15 cellular contexts compared by ENCODE assay signal in genomic region chr21:27805696-27806095, GRCh38.
DNase-seq lines count a peak whose midpoint lies in the region; ATAC-seq and TF ChIP-seq lines count a peak whose summit lies in the region.
"Had no signal": no experiment of that assay in that cellular context is flagged by ENCODE, and none has a peak within 500 bp of the region (broad histone marks: within the 10 kb centered on the region; RNA-seq: fewer than 3 reads in every experiment).

No MANE protein-coding gene starts in this region.

- no peak for ATAC-seq in HG02852 (IDR thresholded peaks at IDR 0.05; ENCODE audit: unreplicated experiment)

- no peak overlapping the region for H3K9ac ChIP-seq in muscle layer of colon (ENCODE audit: low read length)
- H3K9ac ChIP-seq: BLaER1 treated with 17β-estradiol and CSF1 and Interleukin-3, amounts not matched to agents 10 nM and 100 nM had no signal

- TF ChIP-seq POLR2A in transverse colon (IDR thresholded peaks at IDR 0.05): no peak

- H3K9me3 ChIP-seq in muscle layer of colon (ENCODE audit: low read length) (no peaks in the 10 kb centered on the region), transverse colon (no peaks in the 10 kb centered on the region)

- H3K36me3 ChIP-seq in muscle layer of colon (ENCODE audit: insufficient read depth, low read length) (no peaks in the 10 kb centered on the region), transverse colon (no peaks in the 10 kb centered on the region)
- H3K36me3 ChIP-seq: BLaER1 treated with 17β-estradiol and CSF1 and Interleukin-3, amounts not matched to agents 10 nM and 100 nM had no signal

- intact Hi-C loops in transverse colon (cut with DNase I; ENCODE audit: low total_unique reads): no loop called here

- DNase-seq in HS-27A (ENCODE audit: low read depth) (peak; percentile 31), transverse colon (no peak), MV-4-11 (lab: John Stamatoyannopoulos, UW) (no peak), cerebellum (ENCODE audit: low spot score) (no peak)
- no peak for DNase-seq in activated naive CD4-positive, alpha-beta T cell treated with Interleukin-2 at 50 U/mL for 16 hours
- DNase-seq: ACHN; CD4-positive, CD25-positive, alpha-beta regulatory T cell; DMS 273 treated with DMSO at 0.1 percent for 48 hours; GOT3; H9 had no signal

- in situ Hi-C loops in transverse colon (cut with MboI; ENCODE audit: low pct_ligation_motif_present in 1 of 4, low pct_unique_long_range_greater_than_20kb in 1 of 4, low sequenced_read_pairs in 3 of 4): no loop called here

- no peak overlapping the region for H3K4me3 ChIP-seq in muscle layer of colon (ENCODE audit: low read depth in 1 of 2, low read length in 2 of 2)
- H3K4me3 ChIP-seq in transverse colon: no peak overlapping the region
- H3K4me3 ChIP-seq: BLaER1 treated with 17β-estradiol and CSF1 and Interleukin-3, amounts not matched to agents 10 nM and 100 nM had no signal

- no peak for TF ChIP-seq EP300 in transverse colon (IDR thresholded peaks at IDR 0.05; ENCODE audit: low read depth)

- peak overlapping the region; percentile 18; the same call in 1 of the 2 replicates for H3K27ac ChIP-seq in VCaP
- peak overlapping the region; percentile 28 for H3K27ac ChIP-seq in muscle layer of colon (ENCODE audit: low read depth, low read length)
- peak overlapping the region in 3 of 4 donors; percentile 1 to 54 (median 20) for H3K27ac ChIP-seq in transverse colon
- H3K27ac ChIP-seq: BLaER1 treated with 17β-estradiol and CSF1 and Interleukin-3, amounts not matched to agents 10 nM and 100 nM; HL-60 had no signal

- H3K4me1 ChIP-seq in muscle layer of colon (ENCODE audit: insufficient read depth, low read length): peaks cover 20% of the 10 kb centered on the region
- peaks cover 0 to 9% (median 0%) of the 10 kb centered on the region in 4 donors for H3K4me1 ChIP-seq in transverse colon
- H3K4me1 ChIP-seq: BLaER1 treated with 17β-estradiol and CSF1 and Interleukin-3, amounts not matched to agents 10 nM and 100 nM had no signal

- TF ChIP-seq CTCF in VCaP (conservative IDR thresholded peaks at IDR 0.05): no peak
- TF ChIP-seq CTCF in transverse colon (IDR thresholded peaks at IDR 0.05): no peak

- no peaks in the 10 kb centered on the region for H3K27me3 ChIP-seq in muscle layer of colon (ENCODE audit: control insufficient read depth in 1 of 2, insufficient read depth in 2 of 2, low read length in 2 of 2)
- H3K27me3 ChIP-seq in transverse colon: no peaks in the 10 kb centered on the region
- H3K27me3 ChIP-seq: BLaER1 treated with 17β-estradiol and CSF1 and Interleukin-3, amounts not matched to agents 10 nM and 100 nM had no signal
